In the genomic region with DNA sequence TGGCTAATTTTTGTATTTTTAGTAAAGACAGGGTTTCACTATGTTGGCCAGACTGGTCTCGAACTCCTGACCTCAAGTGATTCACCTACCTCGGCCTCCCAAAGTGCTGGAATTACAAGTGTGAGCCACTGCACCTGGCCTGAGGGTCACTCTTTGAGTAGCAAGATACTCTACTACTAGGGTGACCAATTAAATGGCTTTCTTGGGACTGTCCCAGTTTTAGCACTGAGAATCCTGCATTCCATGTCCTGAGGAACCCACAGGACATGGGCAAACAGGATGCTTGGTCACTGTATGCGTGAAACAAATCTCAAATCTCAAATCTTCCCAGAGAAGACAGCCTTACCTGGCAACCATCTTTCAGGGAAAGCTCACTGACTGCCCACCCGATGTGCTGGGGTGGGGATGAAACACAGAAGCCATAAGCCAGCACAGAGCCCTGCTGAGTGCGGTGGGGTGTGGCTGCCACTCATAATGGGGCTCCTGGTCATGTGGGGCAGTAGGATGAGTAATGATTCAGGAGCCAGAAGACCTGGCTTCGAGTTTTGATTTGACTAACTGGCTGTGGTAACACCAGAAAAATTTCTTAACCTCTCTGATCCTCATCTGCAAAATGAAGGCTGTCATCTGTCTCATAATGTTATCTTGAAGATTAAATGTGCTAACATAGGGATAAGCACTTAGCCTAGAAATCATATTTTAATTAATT, we compare ENCODE assay signal across 12 cellular contexts. TPM values are rescaled to one million over a fixed set of nuclear protein-coding genes. Genes with fewer than 3 reads are reported as not detected.
DNase-seq lines count a peak whose midpoint lies in the region; ATAC-seq and TF ChIP-seq lines count a peak whose summit lies in the region.
"Had no signal": no experiment of that assay in that cellular context is flagged by ENCODE, and none has a peak within 500 bp of the region (broad histone marks: within the 10 kb centered on the region; RNA-seq: fewer than 3 reads in every experiment).

No MANE protein-coding gene starts in this region.

- no peak for ATAC-seq in CD4-positive, alpha-beta T cell (ENCODE audit: poor library complexity)
- ATAC-seq: right cardiac atrium had no signal

- H3K27ac ChIP-seq in CD4-positive, alpha-beta T cell (ENCODE audit: low read depth, low read length) = no peak overlapping the region
- H3K27ac ChIP-seq: BLaER1 had no signal

- intact Hi-C loops in CD4-positive, alpha-beta T cell (cut with DNase I, micrococcal nuclease) = loop anchor here in 1 of 2 experiments (5.0 kb wide), 1 partner anchor 51 kb away; no protein-coding TSS in a partner anchor

- no peaks in the 10 kb centered on the region for H3K9me3 Mint-ChIP-seq in chondrocyte (ENCODE audit: low read depth)
- no peaks in the 10 kb centered on the region for H3K9me3 Mint-ChIP-seq in CD4-positive, alpha-beta T cell

- DNase-seq in A172 (ENCODE audit: low spot score) (peak; percentile 55), GM12865 (ENCODE audit: low read depth) (peak; percentile 45), LHCN-M2 (ENCODE audit: low read depth) (peak; percentile 48), epithelial cell of esophagus (ENCODE audit: low read depth) (peak; percentile 65), DMS79 (lab: John Stamatoyannopoulos, UW) (no peak), NCI-H1105 treated with DMSO at 0.1 percent for 48 hours (lab: John Stamatoyannopoulos, UW) (no peak), chondrocyte (ENCODE audit: low spot score) (no peak)
- DNase-seq in CD4-positive, alpha-beta T cell = no peak
- DNase-seq: activated CD8-positive, alpha-beta memory T cell treated with anti-CD3 and anti-CD28 coated beads, Interleukin-2, amount 50 U/mL, for 48 hours; anterior cingulate cortex; right cardiac atrium had no signal

- peaks cover 46% of the 10 kb centered on the region for H3K4me1 Mint-ChIP-seq in chondrocyte (ENCODE audit: low read depth)
- H3K4me1 Mint-ChIP-seq in CD4-positive, alpha-beta T cell (ENCODE audit: low read depth) = no peaks in the 10 kb centered on the region

- H3K36me3 Mint-ChIP-seq in chondrocyte (ENCODE audit: low read depth) = no peaks in the 10 kb centered on the region
- no peaks in the 10 kb centered on the region for H3K36me3 Mint-ChIP-seq in CD4-positive, alpha-beta T cell (ENCODE audit: low read depth)

- CTCF ChIA-PET in CD4-positive, alpha-beta T cell (lab: Charles Lee) = no interaction called here

- H3K4me3 Mint-ChIP-seq in chondrocyte (ENCODE audit: unreplicated experiment) = no peak overlapping the region
- H3K4me3 Mint-ChIP-seq in CD4-positive, alpha-beta T cell = no peak overlapping the region

- TF ChIP-seq CTCF in GM12865 (IDR thresholded peaks at IDR 0.05; ENCODE audit: insufficient read depth, low read depth, low read length, missing control alignments) (no peak), epithelial cell of esophagus (IDR thresholded peaks at IDR 0.05; ENCODE audit: insufficient read depth, low read depth, low read length, missing control alignments) (no peak), chondrocyte (IDR thresholded peaks at IDR 0.05) (no peak)
- TF ChIP-seq CTCF in CD4-positive, alpha-beta T cell (IDR thresholded peaks at IDR 0.05) = no peak

- H3K27ac Mint-ChIP-seq in chondrocyte (ENCODE audit: unreplicated experiment) = no peak overlapping the region
- H3K27ac Mint-ChIP-seq in CD4-positive, alpha-beta T cell = no peak overlapping the region

- no peaks in the 10 kb centered on the region for H3K27me3 Mint-ChIP-seq in chondrocyte (ENCODE audit: low read depth)
- H3K27me3 Mint-ChIP-seq in CD4-positive, alpha-beta T cell = peaks cover 46% of the 10 kb centered on the region

- peaks cover 24% of the 10 kb centered on the region for H3K27me3 ChIP-seq in CD4-positive, alpha-beta T cell (ENCODE audit: control insufficient read depth, insufficient read depth, low read length)

- POLR2A ChIA-PET in CD4-positive, alpha-beta T cell (lab: Charles Lee) = no interaction called here

- H3K4me3 ChIP-seq in GM12865 (ENCODE audit: low read depth, low read length) (no peak overlapping the region), epithelial cell of esophagus (ENCODE audit: low read length) (no peak overlapping the region)
- H3K4me3 ChIP-seq: BLaER1 had no signal

- H3K9me3 ChIP-seq in CD4-positive, alpha-beta T cell (ENCODE audit: control insufficient read depth, low read length) = no peaks in the 10 kb centered on the region
- H3K9me3 ChIP-seq: BLaER1 had no signal

RNA-seq across cellular contexts. Expression of a gene that starts 11.5 kb away (rescaled TPM):
- 4.7 and 9.7 TPM in 2 replicates for total RNA-seq in A172 (2014; rRNA removed; shearing (Covaris generic))
- 65.3 and 68.0 TPM in 2 replicates for total RNA-seq in LHCN-M2 (2014; rRNA removed)
- 6.2 TPM for polyA plus RNA-seq in LHCN-M2 (2012)
- 4.8 to 21.4 TPM (median 6.6 TPM) in 3 replicates for total RNA-seq in chondrocyte
- total RNA-seq in CD4-positive, alpha-beta T cell = under 1 TPM; 0.06 to 0.19 TPM

Comparison
In these comparisons a context has a peak if more than half of its experiments do, and no peak if none do; other contexts are left out.
1. DNase-seq: peak in A172 (single experiment), GM12865 (single experiment), LHCN-M2 (single experiment) and epithelial cell of esophagus (single experiment); none in DMS79 (single experiment), NCI-H1105 treated with DMSO at 0.1 percent for 48 hours (single experiment), chondrocyte (single experiment) and CD4-positive, alpha-beta T cell (0 of 10).